In the genomic region with DNA sequence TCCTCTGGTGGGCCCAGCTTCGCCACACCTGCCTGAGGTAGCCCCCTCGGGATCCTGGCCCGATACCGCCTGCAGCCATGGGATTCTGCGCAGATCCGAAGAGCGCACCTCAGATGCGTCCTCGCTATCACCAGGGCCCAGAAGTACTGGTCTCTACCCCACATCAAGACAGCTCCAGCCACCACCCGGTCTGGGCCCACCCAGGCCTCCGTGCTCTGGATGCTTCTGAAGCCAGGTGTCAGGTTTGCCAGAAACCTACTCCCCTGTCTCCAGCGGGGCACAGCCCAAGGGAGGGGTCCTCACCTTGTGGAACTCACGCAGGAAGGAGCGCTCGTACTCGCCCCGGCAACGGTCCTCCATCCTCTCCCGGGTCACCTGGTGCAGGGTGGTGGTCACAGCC, we compare ENCODE assay signal across 19 cellular contexts. TPM values are rescaled to one million over a fixed set of nuclear protein-coding genes. Genes with fewer than 3 reads are reported as not detected.
DNase-seq lines count a peak whose midpoint lies in the region; TF ChIP-seq lines count a peak whose summit lies in the region.
"Had no signal": no experiment of that assay in that cellular context is flagged by ENCODE, and none has a peak within 500 bp of the region (broad histone marks: within the 10 kb centered on the region; RNA-seq: fewer than 3 reads in every experiment).

No MANE protein-coding gene starts in this region.

- TF ChIP-seq CTCF in VCaP (conservative IDR thresholded peaks at IDR 0.05) = no peak
- TF ChIP-seq CTCF in neural progenitor cell (IDR thresholded peaks at IDR 0.05) = no peak
- TF ChIP-seq CTCF in mammary epithelial cell (conservative IDR thresholded peaks at IDR 0.05 in 1 of 2, IDR thresholded peaks at IDR 0.05 in 1 of 2; ENCODE audit: extremely low read depth in 1 of 2, insufficient read depth in 1 of 2, low read depth in 1 of 2, low read length in 2 of 2) = no peak

- peak overlapping the region in 4 of 7 donors; percentile 13 to 89 (median 67) for H3K4me3 Mint-ChIP-seq in CD8-positive, alpha-beta memory T cell
- peak overlapping the region; percentile 95 for H3K4me3 Mint-ChIP-seq in neural progenitor cell

- no peaks in the 10 kb centered on the region for H3K9me3 Mint-ChIP-seq in CD8-positive, alpha-beta memory T cell
- H3K9me3 Mint-ChIP-seq in neural progenitor cell = no peaks in the 10 kb centered on the region
- H3K9me3 Mint-ChIP-seq: HFFc6 had no signal

- in situ Hi-C loops in mammary epithelial cell (cut with MboI; ENCODE audit: low sequenced_read_pairs in 2 of 2) = loop anchor here in 1 of 2 donors (5.0 kb wide), 1 partner anchor 41 kb away; the partner anchor contains the start of genes CYSRT1 and RNF224

- POLR2A ChIA-PET in CD8-positive, alpha-beta memory T cell (lab: Charles Lee) = no interaction called here

- peak overlapping the region in 2 of 10 experiments; percentile 84 to 94; a peak in 1 of 20 replicates for H3K4me3 ChIP-seq in BLaER1 treated with 17β-estradiol and CSF1 and Interleukin-3, amounts not matched to agents 10 nM and 100 nM
- no peak overlapping the region for H3K4me3 ChIP-seq in CD8-positive, alpha-beta memory T cell (ENCODE audit: low read length)
- no peak overlapping the region for H3K4me3 ChIP-seq in neural progenitor cell
- H3K4me3 ChIP-seq in mammary epithelial cell (replicated peaks in 1 of 3; ENCODE audit: insufficient read depth in 1 of 3, low read depth in 2 of 3, low read length in 3 of 3) = no peak overlapping the region
- H3K4me3 ChIP-seq: SK-N-MC had no signal

- DNase-seq in CD8-positive, alpha-beta memory T cell = no peak
- DNase-seq in neural progenitor cell (ENCODE audit: low spot score) (no peak), DMS53 (lab: John Stamatoyannopoulos, UW) (no peak), mammary epithelial cell (no peak)
- DNase-seq in central memory CD4-positive, alpha-beta T cell = no peak
- DNase-seq: ACHN, AML-193, EL, HFFc6, KG1, NCI-H1436 treated with DMSO at 0.1 percent for 48 hours, NCI-H2029 treated with DMSO at 0.1 percent for 48 hours, NCI-H510A, NCI-H774, Right ventricle myocardium superior had no signal

- H3K4me1 Mint-ChIP-seq in CD8-positive, alpha-beta memory T cell = peaks cover 28 to 53% (median 30%) of the 10 kb centered on the region in 3 donors
- peaks cover 25% of the 10 kb centered on the region for H3K4me1 Mint-ChIP-seq in neural progenitor cell

- peaks cover 23% of the 10 kb centered on the region for H3K79me2 ChIP-seq in neural progenitor cell (ENCODE audit: low read depth)
- peaks cover 48% of the 10 kb centered on the region for H3K79me2 ChIP-seq in mammary epithelial cell (ENCODE audit: insufficient read depth, low read length)

- intact Hi-C loops in mammary epithelial cell (cut with micrococcal nuclease) = no loop called here

- H3K36me3 Mint-ChIP-seq in CD8-positive, alpha-beta memory T cell = peaks cover 0 to 78% (median 8%) of the 10 kb centered on the region in 3 donors
- H3K36me3 Mint-ChIP-seq in neural progenitor cell = peaks cover 3% of the 10 kb centered on the region

- H3K9ac ChIP-seq in BLaER1 treated with 17β-estradiol and CSF1 and Interleukin-3, amounts not matched to agents 10 nM and 100 nM = peak overlapping the region in 9 of 11 experiments; percentile 6 to 95 (median 29); a peak in 9 of 22 replicates
- H3K9ac ChIP-seq in neural progenitor cell = no peak overlapping the region
- H3K9ac ChIP-seq in mammary epithelial cell (ENCODE audit: insufficient read depth, low read length) = no peak overlapping the region

- CTCF ChIA-PET in CD8-positive, alpha-beta memory T cell (lab: Charles Lee) = no interaction called here
- CTCF ChIA-PET in mammary epithelial cell (lab: Charles Lee; ENCODE audit: low non-redundant PET) = no interaction called here

- no peak overlapping the region for H2AFZ ChIP-seq in neural progenitor cell (replicated peaks)
- no peak overlapping the region for H2AFZ ChIP-seq in mammary epithelial cell (ENCODE audit: low read depth, low read length)

- peaks cover 11 to 91% (median 63%) of the 10 kb centered on the region in 11 experiments; a peak in 21 of 22 replicates for H4K20me1 ChIP-seq in BLaER1 treated with 17β-estradiol and CSF1 and Interleukin-3, amounts not matched to agents 10 nM and 100 nM
- H4K20me1 ChIP-seq in neural progenitor cell (ENCODE audit: low read depth) = peaks cover 10% of the 10 kb centered on the region
- peaks cover 2% of the 10 kb centered on the region for H4K20me1 ChIP-seq in mammary epithelial cell (ENCODE audit: insufficient read depth, low read length)

- H3K27me3 Mint-ChIP-seq in CD8-positive, alpha-beta memory T cell = no peaks in the 10 kb centered on the region
- peaks cover 3% of the 10 kb centered on the region for H3K27me3 Mint-ChIP-seq in neural progenitor cell (ENCODE audit: insufficient read depth, low read depth)

- peaks cover 38 to 45% (median 39%) of the 10 kb centered on the region in 10 experiments for H3K4me1 ChIP-seq in BLaER1 treated with 17β-estradiol and CSF1 and Interleukin-3, amounts not matched to agents 10 nM and 100 nM
- H3K4me1 ChIP-seq in CD8-positive, alpha-beta memory T cell (ENCODE audit: insufficient read depth, low read length) = peaks cover 33% of the 10 kb centered on the region
- H3K4me1 ChIP-seq in neural progenitor cell = peaks cover 5% of the 10 kb centered on the region
- H3K4me1 ChIP-seq in mammary epithelial cell (ENCODE audit: insufficient read depth, low read length) = peaks cover 28% of the 10 kb centered on the region

- no peak overlapping the region for H3K27ac Mint-ChIP-seq in CD8-positive, alpha-beta memory T cell
- no peak overlapping the region for H3K27ac Mint-ChIP-seq in neural progenitor cell
- H3K27ac Mint-ChIP-seq: HFFc6 had no signal

- peaks cover 64 to 81% (median 77%) of the 10 kb centered on the region in 11 experiments for H3K36me3 ChIP-seq in BLaER1 treated with 17β-estradiol and CSF1 and Interleukin-3, amounts not matched to agents 10 nM and 100 nM
- H3K36me3 ChIP-seq in CD8-positive, alpha-beta memory T cell (ENCODE audit: insufficient read depth, low read length) = peaks cover 12% of the 10 kb centered on the region
- H3K36me3 ChIP-seq in neural progenitor cell (no peaks in the 10 kb centered on the region), mammary epithelial cell (ENCODE audit: insufficient read depth, low read length) (peaks cover 2% of the 10 kb centered on the region)

- peak overlapping the region; percentile 93 to 100 (median 99); a peak in 21 of 22 replicates for H3K4me2 ChIP-seq in BLaER1 treated with 17β-estradiol and CSF1 and Interleukin-3, amounts not matched to agents 10 nM and 100 nM
- H3K4me2 ChIP-seq in neural progenitor cell (no peak overlapping the region), mammary epithelial cell (ENCODE audit: insufficient read depth, low read depth, low read length) (no peak overlapping the region)

- 97% methylated on average over 6 of the region's 19 CpGs for WGBS in mammary epithelial cell (ENCODE audit: low coverage, missing lambda C conversion rate)

- BruUV-seq in mammary epithelial cell (replicated peaks; lab: Mats Ljungman, UMichigan) = no TSS peak

- H3K27ac ChIP-seq in BLaER1 treated with 17β-estradiol and CSF1 and Interleukin-3, amounts not matched to agents 10 nM and 100 nM = no peak overlapping the region
- H3K27ac ChIP-seq in CD8-positive, alpha-beta memory T cell (ENCODE audit: low read depth, low read length) = no peak overlapping the region
- H3K27ac ChIP-seq in VCaP = peak overlapping the region; percentile 16; the same call in 1 of the 2 replicates
- H3K27ac ChIP-seq in neural progenitor cell = no peak overlapping the region
- H3K27ac ChIP-seq in mammary epithelial cell (ENCODE audit: insufficient read depth, low read depth, low read length) = no peak overlapping the region
- H3K27ac ChIP-seq: SK-N-MC had no signal

- dilution Hi-C loops in mammary epithelial cell (cut with HindIII; ENCODE audit: low sequenced_read_pairs) = no loop called here

- H3K27me3 ChIP-seq in BLaER1 treated with 17β-estradiol and CSF1 and Interleukin-3, amounts not matched to agents 10 nM and 100 nM = no peaks in the 10 kb centered on the region
- no peaks in the 10 kb centered on the region for H3K27me3 ChIP-seq in CD8-positive, alpha-beta memory T cell (ENCODE audit: insufficient read depth, low read length, poor library complexity, severe bottlenecking)
- H3K27me3 ChIP-seq in neural progenitor cell = no peaks in the 10 kb centered on the region
- H3K27me3 ChIP-seq in mammary epithelial cell (ENCODE audit: insufficient read depth, low read length) = no peaks in the 10 kb centered on the region

- H3F3A ChIP-seq in neural progenitor cell (ENCODE audit: low read depth) = peaks cover 10% of the 10 kb centered on the region

- no peaks in the 10 kb centered on the region for H3K9me3 ChIP-seq in BLaER1 treated with 17β-estradiol and CSF1 and Interleukin-3, amounts not matched to agents 10 nM and 100 nM (replicated peaks in 1 of 11)
- no peaks in the 10 kb centered on the region for H3K9me3 ChIP-seq in CD8-positive, alpha-beta memory T cell (ENCODE audit: low read length)
- H3K9me3 ChIP-seq in neural progenitor cell (ENCODE audit: low read depth) = no peaks in the 10 kb centered on the region
- no peaks in the 10 kb centered on the region for H3K9me3 ChIP-seq in mammary epithelial cell (replicated peaks; ENCODE audit: insufficient read depth, low read length)

RNA-seq across cellular contexts. Expression of gene ANAPC2, which starts 2.4 kb away (rescaled TPM):
- total RNA-seq in CD8-positive, alpha-beta memory T cell = 10 to 100 TPM; 50.2 to 57.0 TPM
- 5.4 TPM for polyA plus RNA-seq in CD8-positive, alpha-beta memory T cell
- total RNA-seq in neural progenitor cell (ENCODE audit: low replicate concordance) = 18.9 and 30.9 TPM in 2 replicates
- total RNA-seq in mammary epithelial cell = 10 to 100 TPM; 15.5 to 45.3 TPM
- 16.7 TPM for polyA plus RNA-seq in mammary epithelial cell
- 8.6 TPM for polyA minus RNA-seq in mammary epithelial cell

RNA-seq across cellular contexts. Expression of gene SSNA1, which starts 2.6 kb away (rescaled TPM):
- 100 to 1,000 TPM; 114 to 118 TPM for total RNA-seq in CD8-positive, alpha-beta memory T cell
- polyA plus RNA-seq in CD8-positive, alpha-beta memory T cell = 138 TPM
- total RNA-seq in neural progenitor cell (ENCODE audit: low replicate concordance) (27.9 and 69.8 TPM in 2 replicates), mammary epithelial cell (10 to 100 TPM; 36.2 to 70.2 TPM)
- 88.5 TPM for polyA plus RNA-seq in mammary epithelial cell
- polyA minus RNA-seq in mammary epithelial cell = 35.8 TPM

RNA-seq across cellular contexts. Expression of gene TMEM210, which starts 14.1 kb away (rescaled TPM):
- not detected for total RNA-seq in CD8-positive, alpha-beta memory T cell
- not detected for polyA plus RNA-seq in CD8-positive, alpha-beta memory T cell
- total RNA-seq in neural progenitor cell (ENCODE audit: low replicate concordance) (not detected in 2 replicates), mammary epithelial cell (not detected)
- not detected for polyA plus RNA-seq in mammary epithelial cell
- polyA minus RNA-seq in mammary epithelial cell = not detected
- total RNA-seq: HFFc6, M059J, Right ventricle myocardium superior had no signal

RNA-seq across cellular contexts. Expression of gene TPRN, which starts 14.6 kb away (rescaled TPM):
- 10 to 100 TPM; 14.1 to 15.1 TPM for total RNA-seq in CD8-positive, alpha-beta memory T cell
- 0.76 TPM for polyA plus RNA-seq in CD8-positive, alpha-beta memory T cell
- 3.4 and 9.1 TPM in 2 replicates for total RNA-seq in neural progenitor cell (ENCODE audit: low replicate concordance)
- 10 to 100 TPM in 1 of 2 donors, 1 to 10 TPM in 1; 4.0 to 10.5 TPM for total RNA-seq in mammary epithelial cell
- polyA plus RNA-seq in mammary epithelial cell = 3.3 TPM
- polyA minus RNA-seq in mammary epithelial cell = 1.7 TPM

RNA-seq across cellular contexts. Expression of gene LRRC26, which starts 16.1 kb away (rescaled TPM):
- not detected for total RNA-seq in CD8-positive, alpha-beta memory T cell
- not detected for polyA plus RNA-seq in CD8-positive, alpha-beta memory T cell
- total RNA-seq in neural progenitor cell (ENCODE audit: low replicate concordance) (0.59 TPM in 1 of 2 replicates, not detected in the other), mammary epithelial cell (under 1 TPM in 1 of 2 donors, not detected in 1; 0.17 TPM)
- not detected for polyA plus RNA-seq in mammary epithelial cell
- polyA minus RNA-seq in mammary epithelial cell = not detected
- total RNA-seq: HFFc6, M059J, Right ventricle myocardium superior had no signal

Comparison
In these comparisons a context has a peak if more than half of its experiments do, and no peak if none do; other contexts are left out.
1. H3K4me2 ChIP-seq: peak in BLaER1 treated with 17β-estradiol and CSF1 and Interleukin-3, amounts not matched to agents 10 nM and 100 nM (11 of 11); none in neural progenitor cell (single experiment) and mammary epithelial cell (single experiment).
2. H3K9ac ChIP-seq: peak in BLaER1 treated with 17β-estradiol and CSF1 and Interleukin-3, amounts not matched to agents 10 nM and 100 nM (9 of 11); none in neural progenitor cell (single experiment) and mammary epithelial cell (single experiment).